24 cellular contexts compared by ENCODE assay signal in genomic region chr19:20028611-20029010, GRCh38.
"Had no signal": no experiment of that assay in that cellular context is flagged by ENCODE, and none has a peak within 500 bp of the region (broad histone marks: within the 10 kb centered on the region; RNA-seq: fewer than 3 reads in every experiment).

No MANE protein-coding gene starts in this region.

- ATAC-seq: effector memory CD8-positive, alpha-beta T cell; gastrocnemius medialis; left cardiac atrium; lower lobe of right lung; psoas muscle had no signal

- DNase-seq: cortex of kidney; effector memory CD8-positive, alpha-beta T cell; gastrocnemius medialis; glutamatergic neuron; left cardiac atrium; left ventricle myocardium inferior; lower lobe of right lung; mesenchymal stem cell; naive B cell; occipital lobe; psoas muscle; sigmoid colon; stimulated activated CD4-positive, alpha-beta T cell treated with anti-CD3 and anti-CD28 coated beads, Interleukin-2, amount 100 ng/mL, for 24 hours; stimulated activated CD4-positive, alpha-beta T cell treated with anti-CD3 and anti-CD28 coated beads, Interleukin-4, amount 100 ng/mL, for 4 hours; stimulated activated naive CD4-positive, alpha-beta T cell; stomach; tibial artery; upper lobe of left lung; uterus had no signal

- H3K27ac ChIP-seq: epithelial cell of prostate, esophagus muscularis mucosa, gastrocnemius medialis, left ventricle myocardium inferior, lower lobe of right lung, parathyroid adenoma, psoas muscle, sigmoid colon, skin epidermis, stomach, suprapubic skin, tibial artery, upper lobe of left lung, uterus had no signal
